ENCODE assay signal across 1 cellular context in the genomic region with DNA sequence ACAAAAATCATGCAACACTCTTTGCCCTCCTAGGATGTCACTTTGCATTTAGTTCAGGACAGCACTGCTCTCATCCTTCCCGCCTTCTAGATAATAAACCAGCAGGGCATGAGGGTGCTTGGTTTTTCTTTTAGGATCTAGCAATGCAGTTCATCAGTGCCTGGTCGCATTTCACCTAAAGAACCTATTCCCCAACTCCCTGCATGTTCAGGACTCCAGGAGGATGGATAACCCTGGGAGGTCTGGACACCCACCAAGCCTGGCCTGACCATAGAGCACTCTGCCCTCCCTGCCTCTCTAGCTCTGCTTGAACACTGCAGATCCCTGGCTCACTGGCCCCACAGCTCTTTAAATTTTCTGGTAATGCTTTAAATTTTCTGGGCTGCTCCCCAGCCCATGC.
TF ChIP-seq lines count a peak whose summit lies in the region.

No MANE protein-coding gene starts in this region.

TF ChIP-seq in HEK293, 187 proteins besides CTCF, POLR2A, EP300 and RAD21:
- TF ChIP-seq GLIS1 (tag by site-specific recombination; IDR thresholded peaks at IDR 0.05), result peak; percentile 53
- TF ChIP-seq ZNF629 (tag by site-specific recombination; IDR thresholded peaks at IDR 0.05), result no peak
- TF ChIP-seq ZIC2 (tag by site-specific recombination; IDR thresholded peaks at IDR 0.05), result peak; percentile 54
